18 cellular contexts compared by ENCODE assay signal in genomic region chr3:117131259-117131658, GRCh38.
DNase-seq lines count a peak whose midpoint lies in the region; ATAC-seq and TF ChIP-seq lines count a peak whose summit lies in the region.
"Had no signal": no experiment of that assay in that cellular context is flagged by ENCODE, and none has a peak within 500 bp of the region (broad histone marks: within the 10 kb centered on the region; RNA-seq: fewer than 3 reads in every experiment).

No MANE protein-coding gene starts in this region.

- H2AFZ ChIP-seq in hepatocyte, result no peak overlapping the region

- H3K27ac Mint-ChIP-seq in activated T-cell treated with anti-CD3 and anti-CD28 coated beads, Interleukin-2, amount 50 U/mL, for 24 hours, result no peak overlapping the region
- H3K27ac Mint-ChIP-seq: B cell; CD4-positive, alpha-beta T cell had no signal

- H3K9me3 ChIP-seq in hepatocyte (ENCODE audit: low read depth) (no peaks in the 10 kb centered on the region), stomach (no peaks in the 10 kb centered on the region)
- H3K9me3 ChIP-seq: SJSA1 had no signal

- TF ChIP-seq POLR2A in stomach (IDR thresholded peaks at IDR 0.05), result no peak

- no peaks in the 10 kb centered on the region for H3K27me3 Mint-ChIP-seq in activated T-cell treated with anti-CD3 and anti-CD28 coated beads, Interleukin-2, amount 50 U/mL, for 24 hours
- H3K27me3 Mint-ChIP-seq: B cell; CD4-positive, alpha-beta T cell had no signal

- H3K27me3 ChIP-seq in hepatocyte (no peaks in the 10 kb centered on the region), stomach (no peaks in the 10 kb centered on the region)
- H3K27me3 ChIP-seq: SJSA1 had no signal

- TF ChIP-seq CTCF in hepatocyte (IDR thresholded peaks at IDR 0.05; ENCODE audit: poor library complexity) (no peak), stomach (IDR thresholded peaks at IDR 0.05) (no peak)

- ATAC-seq in HG02642 (IDR thresholded peaks at IDR 0.05; ENCODE audit: poor library complexity, unreplicated experiment), result no peak

- H3K4me1 ChIP-seq in hepatocyte (ENCODE audit: insufficient read depth), result peaks cover 31% of the 10 kb centered on the region
- H3K4me1 ChIP-seq in stomach, result peaks cover 0 to 10% (median 5%) of the 10 kb centered on the region in 4 donors

- H3K4me1 Mint-ChIP-seq in activated T-cell treated with anti-CD3 and anti-CD28 coated beads, Interleukin-2, amount 50 U/mL, for 24 hours (ENCODE audit: low read depth), result no peaks in the 10 kb centered on the region
- H3K4me1 Mint-ChIP-seq: B cell had no signal

- no peaks in the 10 kb centered on the region for H4K20me1 ChIP-seq in hepatocyte (ENCODE audit: insufficient read depth, poor library complexity, severe bottlenecking)

- no peaks in the 10 kb centered on the region for H3K9me2 ChIP-seq in hepatocyte (replicated peaks; ENCODE audit: insufficient read depth)

- intact Hi-C loops in stomach (cut with DNase I; ENCODE audit: low total_unique reads), result no loop called here

- DNase-seq in UCSD-AML1 (lab: John Stamatoyannopoulos, UW; ENCODE audit: unreplicated experiment) (peak; percentile 10), hepatocyte (ENCODE audit: low spot score) (peak; percentile 12), mucosa of gallbladder (ENCODE audit: low spot score) (peak; percentile 26), stomach (peak; percentile 40), SK-N-DZ (ENCODE audit: low spot score) (no peak), ureter (ENCODE audit: low spot score) (no peak)
- no peak for DNase-seq in activated T-cell treated with anti-CD3 and anti-CD28 coated beads, Interleukin-2, amount 50 U/mL, for 24 hours
- DNase-seq: Calu3; CD4-positive, alpha-beta T cell; H9; NCI-H1930; NCI-H2171; NCI-H446 treated with DMSO at 0.1 percent for 48 hours; OCI-M1; RPMI8226 had no signal

- WGBS in hepatocyte (ENCODE audit: low lambda C conversion rate, missing lambda C conversion rate), result 67% methylated on average over 9 of the region's 9 CpGs
- WGBS in stomach, 5 donors, result 25 to 47% (median 33%) methylated on average over 9 of the region's 9 CpGs

- H3K4me2 ChIP-seq in hepatocyte, result no peak overlapping the region

- no peak for TF ChIP-seq EP300 in stomach (IDR thresholded peaks at IDR 0.05)

- H3K27ac ChIP-seq in hepatocyte, result no peak overlapping the region
- H3K27ac ChIP-seq in stomach, result no peak overlapping the region
- H3K27ac ChIP-seq: SJSA1 had no signal

- H3K4me3 ChIP-seq in hepatocyte (no peak overlapping the region), stomach (no peak overlapping the region)
- H3K4me3 ChIP-seq: SJSA1 had no signal

- no peaks in the 10 kb centered on the region for H3K36me3 Mint-ChIP-seq in activated T-cell treated with anti-CD3 and anti-CD28 coated beads, Interleukin-2, amount 50 U/mL, for 24 hours (ENCODE audit: low read depth)

- H3K9me3 Mint-ChIP-seq in activated T-cell treated with anti-CD3 and anti-CD28 coated beads, Interleukin-2, amount 50 U/mL, for 24 hours, result no peaks in the 10 kb centered on the region
- H3K9me3 Mint-ChIP-seq: CD4-positive, alpha-beta T cell; H9 had no signal

- H3K4me3 Mint-ChIP-seq in activated T-cell treated with anti-CD3 and anti-CD28 coated beads, Interleukin-2, amount 50 U/mL, for 24 hours, result no peak overlapping the region
- H3K4me3 Mint-ChIP-seq: B cell; CD4-positive, alpha-beta T cell; H9 had no signal

- H3K36me3 ChIP-seq in hepatocyte (replicated peaks; ENCODE audit: insufficient read depth, low read depth), result no peaks in the 10 kb centered on the region
- H3K36me3 ChIP-seq in stomach, result no peaks in the 10 kb centered on the region
- H3K36me3 ChIP-seq: SJSA1 had no signal

- no peaks in the 10 kb centered on the region for H3K79me2 ChIP-seq in hepatocyte

Comparison
In these comparisons a context has a peak if more than half of its experiments do, and no peak if none do; other contexts are left out.
1. DNase-seq: peak in UCSD-AML1 (single experiment), hepatocyte (single experiment), mucosa of gallbladder (single experiment) and stomach (single experiment); none in SK-N-DZ (single experiment), ureter (single experiment) and activated T-cell treated with anti-CD3 and anti-CD28 coated beads, Interleukin-2, amount 50 U/mL, for 24 hours (single experiment).